Comparison of ENCODE assay signal across 8 cellular contexts in the genomic region with DNA sequence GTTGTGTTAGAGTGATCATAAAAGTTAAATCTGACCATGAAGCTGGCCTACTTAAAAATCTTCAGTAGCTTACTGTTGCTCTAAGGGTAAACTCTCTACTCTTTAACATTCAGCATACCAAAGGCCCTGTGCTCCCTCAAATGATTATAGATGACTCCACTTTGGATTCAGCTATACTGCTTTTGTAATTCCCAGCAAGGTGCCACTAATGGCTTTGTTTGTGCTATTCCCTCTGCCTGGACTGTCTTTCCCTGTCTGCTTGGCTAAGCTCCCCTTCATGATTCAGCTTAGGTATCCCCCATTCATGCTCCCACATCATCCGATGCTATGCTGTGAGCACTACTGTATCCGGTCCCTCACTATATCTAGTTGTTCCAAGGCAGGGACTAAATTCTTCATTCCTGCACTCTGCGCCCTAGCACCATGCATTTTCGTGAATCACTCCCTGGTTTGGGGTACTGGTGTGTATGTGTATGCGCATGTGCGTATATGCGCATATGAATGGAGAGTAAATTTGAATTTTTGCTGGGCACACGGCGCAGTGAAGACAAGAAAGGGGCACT. TPM values are rescaled to one million over a fixed set of nuclear protein-coding genes. Genes with fewer than 3 reads are reported as not detected.
DNase-seq lines count a peak whose midpoint lies in the region; ATAC-seq, FAIRE-seq and TF ChIP-seq lines count a peak whose summit lies in the region.

No MANE protein-coding gene starts in this region.

- H4K5ac ChIP-seq in H1 (ENCODE audit: insufficient read length, low read depth, low read length) = peak overlapping the region; percentile 72

- H3K27ac Mint-ChIP-seq in activated T-cell treated with anti-CD3 and anti-CD28 coated beads, Interleukin-2, amount 50 U/mL, for 72 hours = peak overlapping the region; percentile 98
- peak overlapping the region; percentile 65 to 91 for H3K27ac Mint-ChIP-seq in natural killer cell

- H3K79me2 ChIP-seq in H1 (ENCODE audit: control insufficient read depth in 1 of 2, insufficient read depth in 2 of 2, low read length in 2 of 2) = peaks cover 0 to 36% of the 10 kb centered on the region in 2 experiments; a peak in 2 of 4 replicates

- H3K4me1 ChIP-seq in H1 (replicated peaks in 1 of 4; ENCODE audit: control insufficient read depth in 3 of 4, insufficient read depth in 4 of 4, low read length in 3 of 4) = no peaks in the 10 kb centered on the region; a peak in 1 of 7 replicates

- no peaks in the 10 kb centered on the region for H3K9me3 Mint-ChIP-seq in activated T-cell treated with anti-CD3 and anti-CD28 coated beads, Interleukin-2, amount 50 U/mL, for 72 hours
- H3K9me3 Mint-ChIP-seq in natural killer cell = no peaks in the 10 kb centered on the region

- peaks cover 8% of the 10 kb centered on the region; the same call in 1 of the 2 replicates for H3K23me2 ChIP-seq in H1 (ENCODE audit: low read depth, low read length)

- H2BK120ac ChIP-seq in H1 (replicated peaks; ENCODE audit: low read depth, low read length) = peak overlapping the region; percentile 78

- no peak overlapping the region for H2BK20ac ChIP-seq in H1 (ENCODE audit: low read length)

- intact Hi-C loops in natural killer cell (cut with micrococcal nuclease) = no loop called here

- 8% methylated on average over 7 of the region's 9 CpGs; no CpG with 5 or more reads in 1 of the 2 experiments for WGBS in H1 (ENCODE audit: extremely low coverage in 1 of 2, insufficient coverage in 1 of 2, insufficient read length in 1 of 2, insufficient replicate concordance in 2 of 2, low coverage in 1 of 2, low lambda C conversion rate in 2 of 2, missing lambda C conversion rate in 1 of 2), 2 experiments

- peak overlapping the region; percentile 79; the same call in 1 of the 2 replicates for H4K8ac ChIP-seq in H1 (ENCODE audit: extremely low read depth, insufficient read depth, low read length)

- peak overlapping the region; percentile 86 for H3K27ac ChIP-seq in H1 (ENCODE audit: low read depth, low read length)

- H2BK12ac ChIP-seq in H1 (ENCODE audit: low read depth, low read length) = peak overlapping the region; percentile 77; the same call in 1 of the 2 replicates

- no peaks in the 10 kb centered on the region for H3K9me3 ChIP-seq in H1 (ENCODE audit: insufficient read depth in 2 of 2, low read depth in 1 of 2, low read length in 1 of 2)

- H3K23ac ChIP-seq in H1 (ENCODE audit: insufficient read length) = no peak overlapping the region

- POLR2A ChIA-PET in H1 (lab: Charles Lee; ENCODE audit: partially characterized antibody) = interaction anchor here (0.6 to 3.1 kb wide), 8 partner anchors 12 to 649 kb away, joined by 3 to 19 read pairs (median 3); no protein-coding TSS in a partner anchor

- peak overlapping the region; percentile 95 for H2AFZ ChIP-seq in H1 (ENCODE audit: low read length)

- no peak for TF ChIP-seq POLR2A in H1 (IDR thresholded peaks at IDR 0.05; ENCODE audit: control extremely low read depth in 1 of 2, low read depth in 2 of 2, low read length in 2 of 2)

- peaks cover under 1 to 19% (median 7%) of the 10 kb centered on the region in 4 experiments; a peak in 5 of 8 replicates for H3K36me3 ChIP-seq in H1 (ENCODE audit: control insufficient read depth in 2 of 4, insufficient read depth in 4 of 4, low read length in 3 of 4)

- H3K56ac ChIP-seq in H1 (replicated peaks; ENCODE audit: insufficient read length, low read depth, low read length) = no peak overlapping the region

- no peak for DNase-seq in activated T-cell treated with anti-CD3 and anti-CD28 coated beads, Interleukin-2, amount 50 U/mL, for 72 hours
- DNase-seq in activated T-cell treated with anti-CD3 and anti-CD28 coated beads for 4 hours = no peak
- DNase-seq in NCI-H345 (lab: John Stamatoyannopoulos, UW) = peak; percentile 19
- peak in 1 of 2 experiments; percentile 43 for DNase-seq in H1 (ENCODE audit: low read depth in 1 of 2, low spot score in 2 of 2)
- no peak for DNase-seq in natural killer cell
- no peak for DNase-seq in HPDE6-E6E7 (ENCODE audit: extremely low spot score)
- DNase-seq in NCI-H187 (lab: John Stamatoyannopoulos, UW) = no peak
- DNase-seq in G401 (ENCODE audit: low spot score) = no peak

- TF ChIP-seq CTCF in H1 (IDR thresholded peaks at IDR 0.05; ENCODE audit: control extremely low read depth in 1 of 3, insufficient read depth in 1 of 3, low read depth in 1 of 3, low read length in 3 of 3) (no peak), natural killer cell (IDR thresholded peaks at IDR 0.05) (no peak)

- TF ChIP-seq EP300 in H1 (IDR thresholded peaks at IDR 0.05; ENCODE audit: borderline replicate concordance in 1 of 2, low read depth in 2 of 2, low read length in 2 of 2) = no peak

- H3K4me2 ChIP-seq in H1 (ENCODE audit: insufficient read depth in 1 of 2, low read depth in 2 of 2, low read length in 2 of 2) = peak overlapping the region; percentile 75 to 93

- H3K4me1 Mint-ChIP-seq in activated T-cell treated with anti-CD3 and anti-CD28 coated beads, Interleukin-2, amount 50 U/mL, for 72 hours (ENCODE audit: low read depth) = peaks cover 53% of the 10 kb centered on the region
- peaks cover 37 to 43% of the 10 kb centered on the region in 2 donors for H3K4me1 Mint-ChIP-seq in natural killer cell

- H2AK5ac ChIP-seq in H1 (ENCODE audit: low read depth, low read length) = no peak overlapping the region

- peak overlapping the region; percentile 66; the same call in 1 of the 2 replicates for H3K18ac ChIP-seq in H1 (ENCODE audit: extremely low read depth, low read length)

- H3K9ac ChIP-seq in H1 (replicated peaks in 1 of 4; ENCODE audit: extremely low read depth in 1 of 4, low read depth in 3 of 4, low read length in 3 of 4) = peak overlapping the region; percentile 59 to 86 (median 70); a peak in 6 of 7 replicates

- no peak for FAIRE-seq in H1 (lab: Jason Lieb, UNC)

- peak; percentile 67 to 68 for ATAC-seq in activated T-cell treated with anti-CD3 and anti-CD28 coated beads, Interleukin-2, amount 50 U/mL, for 72 hours (replicated peaks in 1 of 2)
- peak; percentile 44 to 51 (median 49) for ATAC-seq in natural killer cell

- H3K36me3 Mint-ChIP-seq in activated T-cell treated with anti-CD3 and anti-CD28 coated beads, Interleukin-2, amount 50 U/mL, for 72 hours (ENCODE audit: insufficient read depth in 2 of 2) = peaks cover 12% of the 10 kb centered on the region in 2 donors
- H3K36me3 Mint-ChIP-seq in natural killer cell = no peaks in the 10 kb centered on the region

- H3K14ac ChIP-seq in H1 (ENCODE audit: insufficient read length) = no peak overlapping the region

- peak overlapping the region; percentile 79 for H2BK5ac ChIP-seq in H1 (ENCODE audit: low read depth, low read length)

- H4K20me1 ChIP-seq in H1 (replicated peaks in 1 of 2; ENCODE audit: control insufficient read depth in 1 of 2, insufficient read depth in 2 of 2, low read length in 2 of 2) = peaks cover 0 to 1% of the 10 kb centered on the region in 2 experiments

- peak overlapping the region; percentile 88 to 90 for H3K4me3 Mint-ChIP-seq in activated T-cell treated with anti-CD3 and anti-CD28 coated beads, Interleukin-2, amount 50 U/mL, for 72 hours
- peak overlapping the region; percentile 89 for H3K4me3 Mint-ChIP-seq in natural killer cell

- H3K27me3 ChIP-seq in H1 (replicated peaks in 1 of 4; ENCODE audit: control insufficient read depth in 3 of 4, extremely low read depth in 1 of 4, insufficient read depth in 3 of 4, low read length in 3 of 4) = no peaks in the 10 kb centered on the region

- CTCF ChIA-PET in H1 (lab: Charles Lee; ENCODE audit: partially characterized antibody) = interaction anchor here (0.6 to 0.7 kb wide), 2 partner anchors 1054 to 1790 kb away, joined by 3 read pairs; no protein-coding TSS in a partner anchor

- H3K27me3 Mint-ChIP-seq in activated T-cell treated with anti-CD3 and anti-CD28 coated beads, Interleukin-2, amount 50 U/mL, for 72 hours (ENCODE audit: low read depth) = peaks cover 49% of the 10 kb centered on the region
- peaks cover 0 to 13% of the 10 kb centered on the region in 2 donors for H3K27me3 Mint-ChIP-seq in natural killer cell (ENCODE audit: low read depth in 2 of 2)

- no peak overlapping the region; the same call in 1 of the 2 replicates for H2BK15ac ChIP-seq in H1 (ENCODE audit: low read length)

- H3K4ac ChIP-seq in H1 (replicated peaks; ENCODE audit: insufficient read length, low read depth, low read length) = peak overlapping the region; percentile 38

- in situ Hi-C loops in G401 (cut with HindIII; ENCODE audit: low sequenced_read_pairs) = no loop called here

- H3K79me1 ChIP-seq in H1 (ENCODE audit: low read depth, low read length) = no peaks in the 10 kb centered on the region

- H4K91ac ChIP-seq in H1 (replicated peaks; ENCODE audit: insufficient read length, low read length) = peak overlapping the region; percentile 40

- peak overlapping the region; percentile 70 to 91 (median 82) for H3K4me3 ChIP-seq in H1 (ENCODE audit: extremely low read depth in 1 of 4, insufficient read depth in 2 of 4, low read depth in 3 of 4, low read length in 4 of 4)

- no peak for TF ChIP-seq RAD21 in H1 (IDR thresholded peaks at IDR 0.05 in 1 of 2, conservative IDR thresholded peaks at IDR 0.05 in 1 of 2; ENCODE audit: low read depth in 2 of 2, low read length in 2 of 2)

TF ChIP-seq in H1, 55 proteins besides CTCF, POLR2A, EP300 and RAD21:
- no peak for TF ChIP-seq BACH1 (IDR thresholded peaks at IDR 0.05; ENCODE audit: low read length)
- no peak for TF ChIP-seq POLR2AphosphoS5 (IDR thresholded peaks at IDR 0.05; ENCODE audit: low read depth, low read length)
- TF ChIP-seq TEAD4 (IDR thresholded peaks at IDR 0.05; ENCODE audit: low read depth, low read length) = 0 out of 2 replicates have a peak, but pooled peaks have one; percentile 1
- TF ChIP-seq NANOG (IDR thresholded peaks at IDR 0.05; ENCODE audit: insufficient read depth, low read depth, low read length, poor library complexity, severe bottlenecking) = peak; percentile 57
- TF ChIP-seq RNF2 (IDR thresholded peaks at IDR 0.05; ENCODE audit: borderline replicate concordance, low read depth, low read length, missing control alignments, poor library complexity, severe bottlenecking) = no peak
- no peak for TF ChIP-seq KDM5A (IDR thresholded peaks at IDR 0.05; ENCODE audit: low read length)
TF ChIP-seq in H1: peak in this region for 2.

RNA-seq across cellular contexts. Expression of gene PBDC1, which starts 0.5 kb away (rescaled TPM):
- total RNA-seq in activated T-cell treated with anti-CD3 and anti-CD28 coated beads, Interleukin-2, amount 50 U/mL, for 72 hours = 10 to 100 TPM; 30.4 to 39.1 TPM
- total RNA-seq in H1 (2021; fragmentation: NEBNext Ultra II Directional; extraction: Animal tissue kit (Norgen Biotek cat#: 25700)) = 47.3 and 49.2 TPM in 2 replicates
- 21.9 and 25.6 TPM in 2 replicates for polyA plus RNA-seq in H1 (2011; rRNA removed)
- 31.0 TPM for polyA plus RNA-seq in H1 (2011; cell fraction: cytosol; rRNA removed)
- 18.0 TPM for polyA plus RNA-seq in H1 (2011; cell fraction: nucleus; rRNA removed)
- polyA plus RNA-seq in H1 (2012, experiment 1 of 2) = 43.4 to 58.4 TPM (median 51.2 TPM) in 4 replicates
- 9.0 TPM for polyA plus RNA-seq in H1 (2012, experiment 2 of 2)
- 41.7 TPM for polyA plus RNA-seq in H1 (2013, experiment 1 of 2)
- polyA plus RNA-seq in H1 (2013, experiment 2 of 2) = 42.6 TPM
- polyA minus RNA-seq in H1 (2011; rRNA and poly(A)+ RNA removed) = 42.3 and 43.3 TPM in 2 replicates
- polyA minus RNA-seq in H1 (2011; cell fraction: cytosol; rRNA and poly(A)+ RNA removed) = 17.9 TPM
- 17.6 TPM for polyA minus RNA-seq in H1 (2011; cell fraction: nucleus; rRNA and poly(A)+ RNA removed)
- total RNA-seq in natural killer cell = 10 to 100 TPM; 19.1 to 22.6 (median 19.6) TPM
- 26.0 and 29.7 TPM in 2 replicates for total RNA-seq in G401 (2014; rRNA removed; shearing (Covaris generic))
